In the genomic region with DNA sequence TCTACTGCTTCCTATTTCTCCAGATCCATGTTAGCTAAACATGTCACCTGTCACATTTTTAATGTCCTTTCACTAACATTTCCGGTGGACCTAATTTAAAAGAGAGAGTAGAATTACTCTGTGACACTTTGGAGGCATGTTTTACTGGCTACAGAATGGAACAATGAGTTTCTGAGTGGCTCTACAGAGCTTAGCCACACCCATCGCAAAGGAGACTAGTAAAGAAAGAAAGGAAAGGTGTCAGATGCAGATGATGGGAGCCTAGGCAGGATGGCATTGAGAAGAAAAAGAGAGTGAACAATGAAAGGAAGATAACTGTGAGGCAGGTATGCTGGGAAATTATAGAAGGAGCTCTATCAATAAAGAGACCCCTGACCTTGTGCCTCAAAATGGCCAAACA, we compare ENCODE assay signal across 14 cellular contexts.
"Had no signal": no experiment of that assay in that cellular context is flagged by ENCODE, and none has a peak within 500 bp of the region (broad histone marks: within the 10 kb centered on the region; RNA-seq: fewer than 3 reads in every experiment).

No MANE protein-coding gene starts in this region.

- H3K4me1 ChIP-seq: esophagus squamous epithelium had no signal

- ATAC-seq: left lobe of liver had no signal

- H3K9me3 ChIP-seq: esophagus squamous epithelium had no signal

- H3K4me3 ChIP-seq: esophagus squamous epithelium, lung had no signal

- H3K27ac ChIP-seq: esophagus squamous epithelium, WERI-Rb-1 had no signal

- H3K27me3 ChIP-seq: esophagus squamous epithelium had no signal

- DNase-seq: activated CD4-positive, alpha-beta T cell treated with anti-CD3 and anti-CD28 coated beads, Interleukin-2, amount 50 U/mL, for 4 hours; cerebellar nuclear complex; effector memory CD4-positive, alpha-beta T cell; esophagus squamous epithelium; islet precursor cell; midbrain; nephron progenitor cell; occipital lobe; retina; stimulated activated CD8-positive, alpha-beta memory T cell treated with anti-CD3 and anti-CD28 coated beads, Interleukin-4, amount 100 ng/mL, for 48 hours; stimulated activated naive CD4-positive, alpha-beta T cell; WERI-Rb-1 had no signal
